In the genomic region with DNA sequence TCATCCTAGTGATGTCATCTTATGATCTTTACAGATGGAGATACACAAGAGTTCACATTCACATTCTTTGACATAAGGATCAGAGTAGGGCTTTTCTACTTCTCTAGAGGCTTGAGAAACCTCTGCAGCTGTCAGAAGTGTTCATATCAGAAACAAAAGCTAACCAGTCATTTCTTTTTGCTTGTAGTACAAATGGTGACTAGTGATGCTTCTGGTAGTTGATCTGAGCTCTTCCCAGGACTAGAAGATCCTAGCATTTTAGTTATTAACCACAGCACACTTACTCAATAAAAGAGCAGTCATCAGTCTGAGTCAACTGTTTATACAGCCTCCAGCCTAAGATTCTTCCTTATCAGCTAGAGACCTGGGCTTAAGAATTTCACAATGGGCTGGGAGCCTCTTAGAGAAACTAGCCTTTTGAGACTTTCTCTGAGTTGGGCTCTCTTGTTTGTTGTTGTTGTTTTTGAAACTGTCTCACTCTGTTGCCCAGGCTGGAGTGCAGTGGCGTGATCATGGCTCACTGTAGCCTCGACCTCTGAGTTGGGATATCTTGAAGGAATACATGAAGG, we compare ENCODE assay signal across 9 cellular contexts.
A peak's percentile ranks its signal among the peaks of the same experiment; 100 is the strongest.
DNase-seq lines count a peak whose midpoint lies in the region; ATAC-seq and TF ChIP-seq lines count a peak whose summit lies in the region.
"Had no signal": no experiment of that assay in that cellular context is flagged by ENCODE, and none has a peak within 500 bp of the region (broad histone marks: within the 10 kb centered on the region; RNA-seq: fewer than 3 reads in every experiment).

No MANE protein-coding gene starts in this region.

- no peak overlapping the region for H2AFZ ChIP-seq in osteoblast (ENCODE audit: low read length)

- TF ChIP-seq POLR2A in body of pancreas (IDR thresholded peaks at IDR 0.05), result no peak

- H4K20me1 ChIP-seq in osteoblast (ENCODE audit: insufficient read depth, low read length), result no peaks in the 10 kb centered on the region

- H3K27me3 ChIP-seq in body of pancreas (no peaks in the 10 kb centered on the region), osteoblast (ENCODE audit: insufficient read depth, low read length) (no peaks in the 10 kb centered on the region)

- peak; percentile 80 for ATAC-seq in body of pancreas
- ATAC-seq in HG03457 (IDR thresholded peaks at IDR 0.05; ENCODE audit: unreplicated experiment), result no peak

- 90 to 96% methylated on average over 2 of the region's 2 CpGs for WGBS in body of pancreas, 2 donors

- TF ChIP-seq CTCF in body of pancreas (IDR thresholded peaks at IDR 0.05) (no peak), osteoblast (IDR thresholded peaks at IDR 0.05; ENCODE audit: extremely low read depth, low read depth, low read length) (no peak)

- H3K79me2 ChIP-seq in osteoblast (ENCODE audit: insufficient read depth, low read length), result no peaks in the 10 kb centered on the region

- H3K27ac ChIP-seq in body of pancreas, result peak overlapping the region in 3 of 4 donors; percentile 14 to 69 (median 55)
- H3K27ac ChIP-seq in osteoblast (ENCODE audit: low read depth, low read length), result peak overlapping the region; percentile 98

- H3K9me3 ChIP-seq in body of pancreas (no peaks in the 10 kb centered on the region), osteoblast (ENCODE audit: low read depth, low read length) (no peaks in the 10 kb centered on the region)

- intact Hi-C loops in body of pancreas (cut with DNase I) (no loop called here), posterior vena cava (cut with DNase I) (no loop called here)

- H3K4me1 ChIP-seq in body of pancreas (peaks cover 29% of the 10 kb centered on the region), osteoblast (ENCODE audit: insufficient read depth, low read length) (peaks cover 39% of the 10 kb centered on the region)

- H3K36me3 ChIP-seq in body of pancreas (replicated peaks in 1 of 2; ENCODE audit: insufficient read depth in 1 of 2, low read depth in 2 of 2) (no peaks in the 10 kb centered on the region), osteoblast (ENCODE audit: insufficient read depth, low read length) (no peaks in the 10 kb centered on the region)

- H3K4me3 ChIP-seq in body of pancreas, result no peak overlapping the region
- H3K4me3 ChIP-seq in osteoblast (ENCODE audit: insufficient read depth, low read length), result peak overlapping the region; percentile 36

- peak overlapping the region; percentile 73 for H3K4me2 ChIP-seq in osteoblast (ENCODE audit: insufficient read depth, low read length)

- DNase-seq in GM03348 (ENCODE audit: low spot score) (peak; percentile 36), HT1080 (ENCODE audit: low read depth) (peak; percentile 89), body of pancreas (peak in 1 of 4 donors; percentile 17), osteoblast (ENCODE audit: insufficient read length, low spot score, missing footprints) (peak; percentile 68), NCI-H2171 treated with DMSO at 0.1 percent for 48 hours (lab: John Stamatoyannopoulos, UW) (no peak), posterior vena cava (ENCODE audit: low spot score) (no peak), NCI-H2227 (lab: John Stamatoyannopoulos, UW; ENCODE audit: unreplicated experiment) (no peak)
- DNase-seq: naive B cell had no signal

Comparison
In these comparisons a context has a peak if more than half of its experiments do, and no peak if none do; other contexts are left out.
1. DNase-seq: peak in GM03348 (single experiment), HT1080 (single experiment) and osteoblast (single experiment); none in NCI-H2171 treated with DMSO at 0.1 percent for 48 hours (single experiment), posterior vena cava (single experiment) and NCI-H2227 (single experiment).